In the genomic region with DNA sequence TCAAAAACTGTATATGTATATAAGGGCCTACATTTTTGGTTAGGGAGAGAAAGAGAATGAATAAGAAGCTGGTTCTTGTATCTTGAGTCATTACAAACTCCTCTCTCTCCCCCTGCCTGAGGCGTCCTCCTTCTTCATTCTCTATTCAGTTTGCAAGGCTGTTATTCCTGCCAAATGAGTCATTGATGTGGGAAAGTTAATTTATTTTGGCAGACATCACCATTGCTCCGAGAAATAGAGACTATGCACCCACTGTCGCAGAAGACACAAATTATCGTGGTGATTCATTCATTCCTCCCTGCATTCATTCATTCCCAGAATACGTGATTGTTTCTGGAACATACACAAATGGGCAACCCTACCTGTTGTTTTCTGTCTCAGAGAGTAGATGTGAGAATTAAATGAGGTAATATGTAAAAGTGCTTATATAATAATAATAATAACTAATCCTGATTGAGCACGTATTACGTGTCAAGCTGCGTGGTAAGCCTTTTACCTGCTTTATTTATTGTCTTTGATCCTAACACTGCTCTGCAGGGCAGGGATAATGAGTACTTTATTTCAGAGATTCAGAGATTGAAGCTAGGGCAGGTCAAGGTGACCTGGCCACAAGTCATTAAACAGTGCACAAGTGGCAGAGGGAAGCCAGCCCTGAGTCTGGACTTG, we compare ENCODE assay signal across 1 cellular context.
A peak's percentile ranks its signal among the peaks of the same experiment; 100 is the strongest.
TF ChIP-seq lines count a peak whose summit lies in the region.

No MANE protein-coding gene starts in this region.

TF ChIP-seq in HEK293, 187 proteins besides CTCF, POLR2A, EP300 and RAD21 (continued from another document):
- TF ChIP-seq, protein P1, sequence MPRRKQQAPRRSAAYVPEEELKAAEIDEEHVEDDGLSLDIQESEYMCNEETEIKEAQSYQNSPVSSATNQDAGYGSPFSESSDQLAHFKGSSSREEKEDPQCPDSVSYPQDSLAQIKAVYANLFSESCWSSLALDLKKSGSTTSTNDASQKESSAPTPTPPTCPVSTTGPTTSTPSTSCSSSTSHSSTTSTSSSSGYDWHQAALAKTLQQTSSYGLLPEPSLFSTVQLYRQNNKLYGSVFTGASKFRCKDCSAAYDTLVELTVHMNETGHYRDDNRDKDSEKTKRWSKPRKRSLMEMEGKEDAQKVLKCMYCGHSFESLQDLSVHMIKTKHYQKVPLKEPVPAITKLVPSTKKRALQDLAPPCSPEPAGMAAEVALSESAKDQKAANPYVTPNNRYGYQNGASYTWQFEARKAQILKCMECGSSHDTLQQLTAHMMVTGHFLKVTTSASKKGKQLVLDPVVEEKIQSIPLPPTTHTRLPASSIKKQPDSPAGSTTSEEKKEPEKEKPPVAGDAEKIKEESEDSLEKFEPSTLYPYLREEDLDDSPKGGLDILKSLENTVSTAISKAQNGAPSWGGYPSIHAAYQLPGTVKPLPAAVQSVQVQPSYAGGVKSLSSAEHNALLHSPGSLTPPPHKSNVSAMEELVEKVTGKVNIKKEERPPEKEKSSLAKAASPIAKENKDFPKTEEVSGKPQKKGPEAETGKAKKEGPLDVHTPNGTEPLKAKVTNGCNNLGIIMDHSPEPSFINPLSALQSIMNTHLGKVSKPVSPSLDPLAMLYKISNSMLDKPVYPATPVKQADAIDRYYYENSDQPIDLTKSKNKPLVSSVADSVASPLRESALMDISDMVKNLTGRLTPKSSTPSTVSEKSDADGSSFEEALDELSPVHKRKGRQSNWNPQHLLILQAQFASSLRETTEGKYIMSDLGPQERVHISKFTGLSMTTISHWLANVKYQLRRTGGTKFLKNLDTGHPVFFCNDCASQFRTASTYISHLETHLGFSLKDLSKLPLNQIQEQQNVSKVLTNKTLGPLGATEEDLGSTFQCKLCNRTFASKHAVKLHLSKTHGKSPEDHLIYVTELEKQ (tag by site-specific recombination; IDR thresholded peaks at IDR 0.05; ENCODE audit: borderline replicate concordance): no peak
- TF ChIP-seq SCRT1 (tag by site-specific recombination; IDR thresholded peaks at IDR 0.05; ENCODE audit: borderline replicate concordance) (no peak), ZNF24 (tag by site-specific recombination; IDR thresholded peaks at IDR 0.05) (peak; percentile 93), ZNF664 (tag by site-specific recombination; IDR thresholded peaks at IDR 0.05) (peak; percentile 57), PRDM10 (tag by site-specific recombination; IDR thresholded peaks at IDR 0.05) (peak; percentile 59), ZNF350 (tag by site-specific recombination; IDR thresholded peaks at IDR 0.05) (no peak), ZNF433 (tag by site-specific recombination; IDR thresholded peaks at IDR 0.05; ENCODE audit: low read depth) (no peak), ZBTB7A (tag by site-specific recombination; IDR thresholded peaks at IDR 0.05; ENCODE audit: low read depth) (no peak), ZNF354C (tag by site-specific recombination; IDR thresholded peaks at IDR 0.05; ENCODE audit: borderline replicate concordance, low read depth) (no peak), SALL2 (tag by site-specific recombination; IDR thresholded peaks at IDR 0.05; ENCODE audit: borderline replicate concordance) (no peak), IKZF3 (tag by site-specific recombination; IDR thresholded peaks at IDR 0.05) (no peak), MEIS1 (CRISPR knock-in tag; IDR thresholded peaks at IDR 0.05; ENCODE audit: borderline replicate concordance) (no peak), ZNF184 (tag by site-specific recombination; IDR thresholded peaks at IDR 0.05) (0 out of 2 replicates have a peak, but pooled peaks have one; percentile 14), ZNF843 (tag by site-specific recombination; IDR thresholded peaks at IDR 0.05) (no peak), ZFHX2 (tag by site-specific recombination; conservative IDR thresholded peaks at IDR 0.05) (no peak), WT1 (tag by site-specific recombination; IDR thresholded peaks at IDR 0.05) (peak; percentile 51), ZNF302 (tag by site-specific recombination; IDR thresholded peaks at IDR 0.05; ENCODE audit: low read depth) (no peak), ZNF16 (tag by site-specific recombination; IDR thresholded peaks at IDR 0.05; ENCODE audit: low read depth) (no peak), ZBTB20 (tag by site-specific recombination; IDR thresholded peaks at IDR 0.05) (peak; percentile 52; the same call in 1 of the 2 replicates), KLF16 (tag by site-specific recombination; IDR thresholded peaks at IDR 0.05) (no peak), ZNF10 (tag by site-specific recombination; IDR thresholded peaks at IDR 0.05) (0 out of 2 replicates have a peak, but pooled peaks have one; percentile 11)
- TF ChIP-seq, protein P2, sequence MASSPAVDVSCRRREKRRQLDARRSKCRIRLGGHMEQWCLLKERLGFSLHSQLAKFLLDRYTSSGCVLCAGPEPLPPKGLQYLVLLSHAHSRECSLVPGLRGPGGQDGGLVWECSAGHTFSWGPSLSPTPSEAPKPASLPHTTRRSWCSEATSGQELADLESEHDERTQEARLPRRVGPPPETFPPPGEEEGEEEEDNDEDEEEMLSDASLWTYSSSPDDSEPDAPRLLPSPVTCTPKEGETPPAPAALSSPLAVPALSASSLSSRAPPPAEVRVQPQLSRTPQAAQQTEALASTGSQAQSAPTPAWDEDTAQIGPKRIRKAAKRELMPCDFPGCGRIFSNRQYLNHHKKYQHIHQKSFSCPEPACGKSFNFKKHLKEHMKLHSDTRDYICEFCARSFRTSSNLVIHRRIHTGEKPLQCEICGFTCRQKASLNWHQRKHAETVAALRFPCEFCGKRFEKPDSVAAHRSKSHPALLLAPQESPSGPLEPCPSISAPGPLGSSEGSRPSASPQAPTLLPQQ (tag by site-specific recombination; IDR thresholded peaks at IDR 0.05): peak; percentile 63
TF ChIP-seq in HEK293: peak in this region for 10.
